ENCODE assay signal across 1 cellular context in genomic region chr18:59898609-59899297, GRCh38.
TF ChIP-seq lines count a peak whose summit lies in the region.

No MANE protein-coding gene starts in this region.

TF ChIP-seq in GM12878, 131 proteins besides CTCF, POLR2A, EP300 and RAD21 (continued from another document and continues in another):
- TF ChIP-seq ZZZ3 (IDR thresholded peaks at IDR 0.05; ENCODE audit: control insufficient read depth, insufficient read length, low read depth): no peak
- TF ChIP-seq ZNF217 (IDR thresholded peaks at IDR 0.05): no peak
- no peak for TF ChIP-seq HSF1 (IDR thresholded peaks at IDR 0.05; ENCODE audit: low read depth, low read length)
- TF ChIP-seq RCOR1 (conservative IDR thresholded peaks at IDR 0.05; ENCODE audit: low read depth, low read length): no peak
- 0 out of 2 replicates have a peak, but pooled peaks have one; percentile 14 for TF ChIP-seq ZNF687 (IDR thresholded peaks at IDR 0.05)
- TF ChIP-seq JUNB (IDR thresholded peaks at IDR 0.05): 0 out of 2 replicates have a peak, but pooled peaks have one; percentile 31
- TF ChIP-seq CBFB (IDR thresholded peaks at IDR 0.05; ENCODE audit: low read depth): no peak
- peak; percentile 70; the same call in 1 of the 2 replicates for TF ChIP-seq ZBTB40 (IDR thresholded peaks at IDR 0.05; ENCODE audit: borderline replicate concordance)
- no peak for TF ChIP-seq HDAC2 (IDR thresholded peaks at IDR 0.05)
- TF ChIP-seq BCL11A (IDR thresholded peaks at IDR 0.05; ENCODE audit: low read depth, low read length): peak; percentile 51; the same call in 1 of the 2 replicates
- TF ChIP-seq MTA3 (IDR thresholded peaks at IDR 0.05; ENCODE audit: borderline replicate concordance, low read length): no peak
- TF ChIP-seq MYC (IDR thresholded peaks at IDR 0.05; ENCODE audit: insufficient read depth, insufficient read length, insufficient replicate concordance, low read length, severe bottlenecking): no peak
- TF ChIP-seq HDGF (IDR thresholded peaks at IDR 0.05): peak; percentile 51; the same call in 1 of the 2 replicates
- no peak for TF ChIP-seq YY1 (IDR thresholded peaks at IDR 0.05; ENCODE audit: low read depth, low read length)
- TF ChIP-seq ELK1 (IDR thresholded peaks at IDR 0.05; ENCODE audit: low read depth, low read length): no peak
- TF ChIP-seq IRF4 (IDR thresholded peaks at IDR 0.05; ENCODE audit: low read depth, low read length): 0 out of 2 replicates have a peak, but pooled peaks have one; percentile 54
- no peak for TF ChIP-seq KAT2A (conservative IDR thresholded peaks at IDR 0.05; ENCODE audit: control insufficient read depth, low read depth, low read length)
- TF ChIP-seq ATF7 (IDR thresholded peaks at IDR 0.05; ENCODE audit: low read depth): peak; percentile 41; the same call in 1 of the 2 replicates
- TF ChIP-seq ZNF207 (IDR thresholded peaks at IDR 0.05; ENCODE audit: borderline replicate concordance): no peak
- TF ChIP-seq FOXK2 (IDR thresholded peaks at IDR 0.05): no peak
- TF ChIP-seq BMI1 (IDR thresholded peaks at IDR 0.05; ENCODE audit: borderline replicate concordance): no peak
- TF ChIP-seq NBN (IDR thresholded peaks at IDR 0.05): 0 out of 2 replicates have a peak, but pooled peaks have one; percentile 42
- TF ChIP-seq MTA2 (IDR thresholded peaks at IDR 0.05; ENCODE audit: low read depth): 0 out of 2 replicates have a peak, but pooled peaks have one; percentile 53
- peak; percentile 53; the same call in 1 of the 2 replicates for TF ChIP-seq RELB (IDR thresholded peaks at IDR 0.05; ENCODE audit: low read depth)
- no peak for TF ChIP-seq USF1 (IDR thresholded peaks at IDR 0.05; ENCODE audit: borderline replicate concordance, extremely low read length, insufficient read depth, low read depth, low read length)
- TF ChIP-seq MEF2A (IDR thresholded peaks at IDR 0.05; ENCODE audit: insufficient read depth, low read depth, low read length): no peak
- TF ChIP-seq GABPA (IDR thresholded peaks at IDR 0.05; ENCODE audit: low read depth): no peak
- no peak for TF ChIP-seq CEBPZ (IDR thresholded peaks at IDR 0.05; ENCODE audit: low read depth, low read length)
- TF ChIP-seq ATF2 (IDR thresholded peaks at IDR 0.05; ENCODE audit: low read length): no peak
- no peak for TF ChIP-seq TCF12 (IDR thresholded peaks at IDR 0.05; ENCODE audit: low read depth, low read length)
- TF ChIP-seq REST (IDR thresholded peaks at IDR 0.05; ENCODE audit: low read depth, low read length): no peak
- TF ChIP-seq SREBF1 (IDR thresholded peaks at IDR 0.05; ENCODE audit: low read length): no peak
